In genomic region chr17:58219007-58219788, GRCh38 we compare ENCODE assay signal across 8 cellular contexts. TPM values are rescaled to one million over a fixed set of nuclear protein-coding genes. Genes with fewer than 3 reads are reported as not detected.
DNase-seq lines count a peak whose midpoint lies in the region; ATAC-seq and TF ChIP-seq lines count a peak whose summit lies in the region.

TSS of gene MKS1 (minus strand) at chr17:58219255. CDS start at chr17:58219230, 25 bp downstream.

- H3K9me3 Mint-ChIP-seq in activated CD4-positive, alpha-beta memory T cell treated with anti-CD3 and anti-CD28 coated beads, Interleukin-2, amount 10 ng/mL, durations not matched to agents 7 days and 5 days: no peaks in the 10 kb centered on the region

- peak within 1 kb of the TSS; percentile 93 for H3K27ac Mint-ChIP-seq in activated CD4-positive, alpha-beta memory T cell treated with anti-CD3 and anti-CD28 coated beads, Interleukin-2, amount 10 ng/mL, durations not matched to agents 7 days and 5 days

- H3K4me3 Mint-ChIP-seq in activated CD4-positive, alpha-beta memory T cell treated with anti-CD3 and anti-CD28 coated beads, Interleukin-2, amount 10 ng/mL, durations not matched to agents 7 days and 5 days: peak within 1 kb of the TSS; percentile 95

- peaks cover 4% of the 10 kb centered on the region for H3K27me3 Mint-ChIP-seq in activated CD4-positive, alpha-beta memory T cell treated with anti-CD3 and anti-CD28 coated beads, Interleukin-2, amount 10 ng/mL, durations not matched to agents 7 days and 5 days

- H3K9me3 ChIP-seq in lower lobe of right lung: no peaks in the 10 kb centered on the region

- H3K27me3 ChIP-seq in HL-60 (ENCODE audit: insufficient read depth, poor library complexity, severe bottlenecking) (no peaks in the 10 kb centered on the region), lower lobe of right lung (ENCODE audit: low read depth) (no peaks in the 10 kb centered on the region)

- CTCF ChIA-PET in activated CD4-positive, alpha-beta memory T cell treated with anti-CD3 and anti-CD28 coated beads, Interleukin-2, amount 10 ng/mL, durations not matched to agents 7 days and 5 days (lab: Charles Lee): interaction anchor here (0.9 to 1.6 kb wide), 11 partner anchors 10 to 269 kb away, joined by 3 to 6 read pairs (median 3); partner anchors contain the start of genes HSF5 and RNF43

- DNase-seq in CMK (ENCODE audit: low read depth): peak; percentile 85
- peak; percentile 87 to 96 for DNase-seq in HL-60 (ENCODE audit: low read depth in 1 of 2, low spot score in 1 of 2)
- peak; percentile 84 for DNase-seq in NCI-H82 treated with DMSO at 0.1 percent for 48 hours (lab: John Stamatoyannopoulos, UW; ENCODE audit: unreplicated experiment)
- peak; percentile 97 for DNase-seq in activated CD4-positive, alpha-beta memory T cell treated with anti-CD3 and anti-CD28 coated beads, Interleukin-2, amount 10 ng/mL, durations not matched to agents 7 days and 5 days
- DNase-seq in ecto neural progenitor cell (ENCODE audit: low spot score): peak; percentile 100
- peak; percentile 97 for DNase-seq in lower lobe of right lung
- peak; percentile 89 to 92 (median 91) for DNase-seq in stimulated activated CD4-positive, alpha-beta T cell treated with anti-CD3 and anti-CD28 coated beads, TNF-alpha, amount 100 ng/mL, for 1 hour (ENCODE audit: low read depth in 3 of 3, low spot score in 1 of 3)

- H3K4me1 Mint-ChIP-seq in activated CD4-positive, alpha-beta memory T cell treated with anti-CD3 and anti-CD28 coated beads, Interleukin-2, amount 10 ng/mL, durations not matched to agents 7 days and 5 days: peaks cover 30% of the 10 kb centered on the region

- peaks cover 24% of the 10 kb centered on the region for H3K36me3 ChIP-seq in lower lobe of right lung

- peak; percentile 92 for ATAC-seq in GM19455 (IDR thresholded peaks at IDR 0.05; ENCODE audit: unreplicated experiment)
- peak; percentile 99 to 100 for ATAC-seq in lower lobe of right lung

- no peaks in the 10 kb centered on the region for H3K36me3 Mint-ChIP-seq in activated CD4-positive, alpha-beta memory T cell treated with anti-CD3 and anti-CD28 coated beads, Interleukin-2, amount 10 ng/mL, durations not matched to agents 7 days and 5 days (ENCODE audit: low read depth)

- H3K4me3 ChIP-seq in HL-60 (replicated peaks; ENCODE audit: insufficient read depth, low read length): peak within 1 kb of the TSS; percentile 77
- H3K4me3 ChIP-seq in lower lobe of right lung: peak within 1 kb of the TSS; percentile 66

- TF ChIP-seq CTCF in HL-60 (IDR thresholded peaks at IDR 0.05; ENCODE audit: insufficient read depth, low read length): peak; percentile 17
- peak; percentile 85 for TF ChIP-seq CTCF in lower lobe of right lung (IDR thresholded peaks at IDR 0.05)

- intact Hi-C loops in lower lobe of right lung (cut with DNase I): no loop called here

- POLR2A ChIA-PET in activated CD4-positive, alpha-beta memory T cell treated with anti-CD3 and anti-CD28 coated beads, Interleukin-2, amount 10 ng/mL, durations not matched to agents 7 days and 5 days (lab: Charles Lee): interaction anchor here (1.0 to 3.7 kb wide), 14 partner anchors 10 to 412 kb away, joined by 3 to 15 read pairs (median 4); partner anchors contain the start of genes DYNLL2, MRPS23, SRSF1 and SUPT4H1

- H3K27ac ChIP-seq in HL-60 (replicated peaks): peak within 1 kb of the TSS; percentile 85
- H3K27ac ChIP-seq in lower lobe of right lung: peak within 1 kb of the TSS; percentile 80

- H3K4me1 ChIP-seq in lower lobe of right lung: peaks cover 9% of the 10 kb centered on the region

RNA-seq across cellular contexts. Expression of gene MKS1, which starts in this region (rescaled TPM):
- total RNA-seq in activated CD4-positive, alpha-beta memory T cell treated with anti-CD3 and anti-CD28 coated beads, Interleukin-2, amount 10 ng/mL, durations not matched to agents 7 days and 5 days: 10 to 100 TPM; 18.7 to 19.8 TPM
- total RNA-seq in lower lobe of right lung: 20.1 TPM

Comparison
In these comparisons a context has a peak if more than half of its experiments do, and no peak if none do; other contexts are left out.
1. Peak in every context shown above with its lines: DNase-seq, ATAC-seq, H3K4me3 ChIP-seq and H3K27ac ChIP-seq.